2 cellular contexts compared by ENCODE assay signal in the genomic region with DNA sequence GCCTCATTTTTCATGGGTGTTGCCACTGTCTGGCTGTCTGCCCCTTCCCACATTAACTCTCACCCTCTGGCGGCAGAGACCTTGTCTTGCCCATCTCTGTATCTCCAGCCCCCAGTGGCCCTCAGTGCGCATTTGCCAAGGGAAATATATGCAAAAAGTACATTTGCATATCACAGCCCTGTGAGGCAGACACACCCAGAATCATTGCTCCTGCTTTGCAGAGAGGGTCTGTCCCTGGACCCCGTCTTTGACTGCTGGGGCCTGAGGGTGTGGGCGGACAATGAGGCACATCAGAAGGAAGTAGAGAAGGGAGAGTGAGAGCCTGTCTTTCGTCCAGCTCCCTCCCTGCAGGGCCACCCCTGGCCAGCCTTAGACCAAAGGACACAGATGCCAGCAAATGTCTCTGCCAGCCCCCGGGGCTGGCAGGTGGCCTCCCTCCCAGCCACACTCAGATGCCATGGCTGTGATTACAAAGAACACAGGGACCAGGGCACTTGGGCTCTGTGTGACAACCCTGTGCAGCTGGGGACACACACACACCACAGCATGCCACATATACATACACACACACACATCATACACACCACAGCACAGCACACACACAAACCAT.
TF ChIP-seq lines count a peak whose summit lies in the region.

No MANE protein-coding gene starts in this region.

TF ChIP-seq in IMR-90, 13 proteins besides CTCF, POLR2A, EP300 and RAD21 (continued from another document):
- TF ChIP-seq SMC3 (IDR thresholded peaks at IDR 0.05; ENCODE audit: low read depth, low read length), result no peak
- no peak for TF ChIP-seq FOS (IDR thresholded peaks at IDR 0.05; ENCODE audit: low read depth, low read length)
- no peak for TF ChIP-seq MXI1 (IDR thresholded peaks at IDR 0.05; ENCODE audit: borderline replicate concordance, low read depth, low read length)
- TF ChIP-seq MAZ (IDR thresholded peaks at IDR 0.05; ENCODE audit: borderline replicate concordance, low read depth, low read length), result no peak
- TF ChIP-seq, protein P1, sequence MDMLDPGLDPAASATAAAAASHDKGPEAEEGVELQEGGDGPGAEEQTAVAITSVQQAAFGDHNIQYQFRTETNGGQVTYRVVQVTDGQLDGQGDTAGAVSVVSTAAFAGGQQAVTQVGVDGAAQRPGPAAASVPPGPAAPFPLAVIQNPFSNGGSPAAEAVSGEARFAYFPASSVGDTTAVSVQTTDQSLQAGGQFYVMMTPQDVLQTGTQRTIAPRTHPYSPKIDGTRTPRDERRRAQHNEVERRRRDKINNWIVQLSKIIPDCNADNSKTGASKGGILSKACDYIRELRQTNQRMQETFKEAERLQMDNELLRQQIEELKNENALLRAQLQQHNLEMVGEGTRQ (IDR thresholded peaks at IDR 0.05; ENCODE audit: low read depth, low read length), result no peak
- TF ChIP-seq NFE2L2 (IDR thresholded peaks at IDR 0.05; ENCODE audit: low read depth, low read length), result no peak

TF ChIP-seq in neural cell, 6 proteins besides CTCF, POLR2A, EP300 and RAD21:
- TF ChIP-seq, protein P2, sequence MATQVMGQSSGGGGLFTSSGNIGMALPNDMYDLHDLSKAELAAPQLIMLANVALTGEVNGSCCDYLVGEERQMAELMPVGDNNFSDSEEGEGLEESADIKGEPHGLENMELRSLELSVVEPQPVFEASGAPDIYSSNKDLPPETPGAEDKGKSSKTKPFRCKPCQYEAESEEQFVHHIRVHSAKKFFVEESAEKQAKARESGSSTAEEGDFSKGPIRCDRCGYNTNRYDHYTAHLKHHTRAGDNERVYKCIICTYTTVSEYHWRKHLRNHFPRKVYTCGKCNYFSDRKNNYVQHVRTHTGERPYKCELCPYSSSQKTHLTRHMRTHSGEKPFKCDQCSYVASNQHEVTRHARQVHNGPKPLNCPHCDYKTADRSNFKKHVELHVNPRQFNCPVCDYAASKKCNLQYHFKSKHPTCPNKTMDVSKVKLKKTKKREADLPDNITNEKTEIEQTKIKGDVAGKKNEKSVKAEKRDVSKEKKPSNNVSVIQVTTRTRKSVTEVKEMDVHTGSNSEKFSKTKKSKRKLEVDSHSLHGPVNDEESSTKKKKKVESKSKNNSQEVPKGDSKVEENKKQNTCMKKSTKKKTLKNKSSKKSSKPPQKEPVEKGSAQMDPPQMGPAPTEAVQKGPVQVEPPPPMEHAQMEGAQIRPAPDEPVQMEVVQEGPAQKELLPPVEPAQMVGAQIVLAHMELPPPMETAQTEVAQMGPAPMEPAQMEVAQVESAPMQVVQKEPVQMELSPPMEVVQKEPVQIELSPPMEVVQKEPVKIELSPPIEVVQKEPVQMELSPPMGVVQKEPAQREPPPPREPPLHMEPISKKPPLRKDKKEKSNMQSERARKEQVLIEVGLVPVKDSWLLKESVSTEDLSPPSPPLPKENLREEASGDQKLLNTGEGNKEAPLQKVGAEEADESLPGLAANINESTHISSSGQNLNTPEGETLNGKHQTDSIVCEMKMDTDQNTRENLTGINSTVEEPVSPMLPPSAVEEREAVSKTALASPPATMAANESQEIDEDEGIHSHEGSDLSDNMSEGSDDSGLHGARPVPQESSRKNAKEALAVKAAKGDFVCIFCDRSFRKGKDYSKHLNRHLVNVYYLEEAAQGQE (IDR thresholded peaks at IDR 0.05; ENCODE audit: borderline replicate concordance), result no peak
- TF ChIP-seq TAF1 (IDR thresholded peaks at IDR 0.05; ENCODE audit: low read depth) (no peak), POLR2AphosphoS5 (IDR thresholded peaks at IDR 0.05) (no peak), EZH2 (IDR thresholded peaks at IDR 0.05; ENCODE audit: borderline replicate concordance, insufficient read depth, low read length, poor library complexity, severe bottlenecking) (no peak), SMC3 (conservative IDR thresholded peaks at IDR 0.05; ENCODE audit: poor library complexity) (no peak), MXI1 (conservative IDR thresholded peaks at IDR 0.05; ENCODE audit: poor library complexity, severe bottlenecking) (no peak)
